9 cellular contexts compared by ENCODE assay signal in genomic region chr9:34592895-34593601, GRCh38. TPM values are rescaled to one million over a fixed set of nuclear protein-coding genes. Genes with fewer than 3 reads are reported as not detected.
DNase-seq lines count a peak whose midpoint lies in the region; ATAC-seq and TF ChIP-seq lines count a peak whose summit lies in the region.
"Had no signal": no experiment of that assay in that cellular context is flagged by ENCODE, and none has a peak within 500 bp of the region (broad histone marks: within the 10 kb centered on the region; RNA-seq: fewer than 3 reads in every experiment).

No MANE protein-coding gene starts in this region.

- peak overlapping the region in 7 of 8 donors; percentile 10 to 88 (median 70) for H3K4me3 Mint-ChIP-seq in naive B cell

- no peaks in the 10 kb centered on the region for H3K36me3 Mint-ChIP-seq in naive B cell

- H3K27me3 Mint-ChIP-seq in naive B cell: peaks cover 52 to 86% (median 80%) of the 10 kb centered on the region in 3 donors

- H3K4me1 Mint-ChIP-seq in naive B cell: peaks cover 35 to 43% (median 39%) of the 10 kb centered on the region in 3 donors

- H3K27ac Mint-ChIP-seq in naive B cell: peak overlapping the region in 1 of 6 donors; percentile 21

- peaks cover 39 to 63% (median 60%) of the 10 kb centered on the region in 4 donors for H3K4me1 ChIP-seq in esophagus muscularis mucosa
- no peaks in the 10 kb centered on the region for H3K4me1 ChIP-seq in OCI-LY7 (ENCODE audit: insufficient read depth, low read length, poor library complexity, severe bottlenecking)

- TF ChIP-seq CTCF in esophagus muscularis mucosa (IDR thresholded peaks at IDR 0.05) (no peak), OCI-LY7 (conservative IDR thresholded peaks at IDR 0.05; ENCODE audit: low read length) (no peak)

- H2AFZ ChIP-seq in OCI-LY7 (ENCODE audit: low read length): no peak overlapping the region

- no peaks in the 10 kb centered on the region; the same call in 1 of the 2 replicates for H4K20me1 ChIP-seq in OCI-LY7 (ENCODE audit: insufficient read depth, low read length)

- ATAC-seq in naive B cell (ENCODE audit: low read depth in 2 of 2) (peak in 1 of 2 donors; percentile 19), GM21717 (IDR thresholded peaks at IDR 0.05; ENCODE audit: unreplicated experiment) (no peak)

- no peaks in the 10 kb centered on the region for H3K79me2 ChIP-seq in OCI-LY7 (ENCODE audit: insufficient read depth, low read depth, low read length)

- no TSS peak for BruUV-seq in OCI-LY7 (replicated peaks; lab: Mats Ljungman, UMichigan)

- no peaks in the 10 kb centered on the region for H3K9me2 ChIP-seq in OCI-LY7 (ENCODE audit: insufficient read depth, low read length)

- no peak for TF ChIP-seq EP300 in esophagus muscularis mucosa (IDR thresholded peaks at IDR 0.05)

- H3K4me3 ChIP-seq in esophagus muscularis mucosa: peak overlapping the region in 3 of 4 donors; percentile 13 to 30 (median 22)
- H3K4me3 ChIP-seq in OCI-LY7 (ENCODE audit: low read depth, low read length, poor library complexity, severe bottlenecking): no peak overlapping the region

- DNase-seq in C1 segment of cervical spinal cord (lab: John Stamatoyannopoulos, UW) (peak in 11 of 14 donors; percentile 8 to 77 (median 57)), MV-4-11 (lab: John Stamatoyannopoulos, UW) (peak; percentile 18), esophagus muscularis mucosa (ENCODE audit: extremely low spot score) (no peak), naive B cell (no peak), SHP77 treated with DMSO at 0.1 percent for 48 hours (lab: John Stamatoyannopoulos, UW) (no peak), OCI-LY7 (ENCODE audit: low spot score) (no peak), UCSD-AML1 (lab: John Stamatoyannopoulos, UW; ENCODE audit: unreplicated experiment) (no peak)

- H3K9me3 ChIP-seq in esophagus muscularis mucosa (no peaks in the 10 kb centered on the region), OCI-LY7 (ENCODE audit: low read length) (no peaks in the 10 kb centered on the region)

- H3K27me3 ChIP-seq in esophagus muscularis mucosa: peaks cover 4 to 61% (median 15%) of the 10 kb centered on the region in 4 donors

- H3K27ac ChIP-seq in esophagus muscularis mucosa (replicated peaks in 1 of 4): peak overlapping the region; percentile 15 to 72 (median 48)
- H3K27ac ChIP-seq in OCI-LY7 (ENCODE audit: low read depth, low read length, poor library complexity, severe bottlenecking): no peak overlapping the region

- CTCF ChIA-PET in OCI-LY7 (lab: Charles Lee; ENCODE audit: unreplicated experiment): interaction anchor here (1.0 kb wide), 1 partner anchor 190 kb away, joined by 3 read pairs; no protein-coding TSS in a partner anchor

- intact Hi-C loops in esophagus muscularis mucosa (cut with DNase I): loop anchor here (10.0 kb wide), 2 partner anchors 62 to 158 kb away; partner anchors contain the start of gene IL11RA
- intact Hi-C loops in OCI-LY7 (cut with micrococcal nuclease; ENCODE audit: unreplicated experiment): loop anchor here (1.0 to 2.0 kb wide), 2 partner anchors 45 to 156 kb away; no protein-coding TSS in a partner anchor

- WGBS in esophagus muscularis mucosa: 27% methylated on average over 3 of the region's 26 CpGs

- no peak for TF ChIP-seq POLR2A in esophagus muscularis mucosa (IDR thresholded peaks at IDR 0.05; ENCODE audit: low read depth)

- H3K9me3 Mint-ChIP-seq in naive B cell: no peaks in the 10 kb centered on the region

- H3K4me2 ChIP-seq in OCI-LY7 (ENCODE audit: low read length): no peak overlapping the region

- POLR2A ChIA-PET in OCI-LY7 (lab: Charles Lee): no interaction called here

- H3K36me3 ChIP-seq in esophagus muscularis mucosa (no peaks in the 10 kb centered on the region), OCI-LY7 (ENCODE audit: insufficient read depth, low read length) (no peaks in the 10 kb centered on the region)

RNA-seq across cellular contexts. Expression of gene CNTFR, which starts 3.5 kb away (rescaled TPM):
- total RNA-seq in esophagus muscularis mucosa: 1 to 10 TPM; 1.2 to 3.8 (median 2.7) TPM
- polyA plus RNA-seq in naive B cell (ENCODE audit: low read depth in 6 of 6): not detected
- total RNA-seq in OCI-LY7 (2014; rRNA removed; shearing (Covaris generic)): not detected in 2 replicates
- total RNA-seq in OCI-LY7 (2022): not detected in 2 replicates
- total RNA-seq: osteocyte had no signal

RNA-seq across cellular contexts. Expression of gene RPP25L, which starts 18.8 kb away (rescaled TPM):
- 10 to 100 TPM; 11.6 to 26.7 (median 20.2) TPM for total RNA-seq in esophagus muscularis mucosa
- polyA plus RNA-seq in naive B cell (ENCODE audit: low read depth in 6 of 6): 10 to 100 TPM; 25.1 to 50.6 (median 43.7) TPM
- 33.6 and 40.3 TPM in 2 replicates for total RNA-seq in OCI-LY7 (2014; rRNA removed; shearing (Covaris generic))
- 31.6 and 33.7 TPM in 2 replicates for total RNA-seq in OCI-LY7 (2022)

RNA-seq across cellular contexts. Expression of gene DCTN3, which starts 27.2 kb away (rescaled TPM):
- total RNA-seq in esophagus muscularis mucosa (100 to 1,000 TPM; 104 to 129 (median 113) TPM), OCI-LY7 (2022) (84.2 and 96.3 TPM in 2 replicates)
- polyA plus RNA-seq in naive B cell (ENCODE audit: low read depth in 6 of 6): 100 to 1,000 TPM in 3 of 6 donors, 10 to 100 TPM in 3; 83.5 to 118 (median 103) TPM
- 79.7 and 80.3 TPM in 2 replicates for total RNA-seq in OCI-LY7 (2014; rRNA removed; shearing (Covaris generic))

RNA-seq across cellular contexts. Expression of gene ARID3C, which starts 35.8 kb away (rescaled TPM):
- total RNA-seq in esophagus muscularis mucosa (not detected), OCI-LY7 (2022) (0.38 and 0.44 TPM in 2 replicates)
- not detected for polyA plus RNA-seq in naive B cell (ENCODE audit: low read depth in 6 of 6)
- total RNA-seq in OCI-LY7 (2014; rRNA removed; shearing (Covaris generic)): 1.4 and 1.9 TPM in 2 replicates
- total RNA-seq: osteocyte had no signal

RNA-seq across cellular contexts. Expression of gene SIGMAR1, which starts 44.5 kb away (rescaled TPM):
- total RNA-seq in esophagus muscularis mucosa: 10 to 100 TPM; 73.4 to 90.3 (median 83.9) TPM
- 10 to 100 TPM; 40.1 to 75.8 (median 47.0) TPM for polyA plus RNA-seq in naive B cell (ENCODE audit: low read depth in 6 of 6)
- total RNA-seq in OCI-LY7 (2014; rRNA removed; shearing (Covaris generic)): 97.2 and 103 TPM in 2 replicates
- total RNA-seq in OCI-LY7 (2022): 110 TPM in 2 replicates

Comparison
In these comparisons a context has a peak if more than half of its experiments do, and no peak if none do; other contexts are left out.
1. DNase-seq: peak in C1 segment of cervical spinal cord (11 of 14) and MV-4-11 (single experiment); none in esophagus muscularis mucosa (single experiment), naive B cell (single experiment), SHP77 treated with DMSO at 0.1 percent for 48 hours (single experiment), OCI-LY7 (single experiment) and UCSD-AML1 (single experiment).